In genomic region chr11:121800240-121800639, GRCh38 we compare ENCODE assay signal across 24 cellular contexts.
DNase-seq lines count a peak whose midpoint lies in the region; ATAC-seq and TF ChIP-seq lines count a peak whose summit lies in the region.
"Had no signal": no experiment of that assay in that cellular context is flagged by ENCODE, and none has a peak within 500 bp of the region (broad histone marks: within the 10 kb centered on the region; RNA-seq: fewer than 3 reads in every experiment).

No MANE protein-coding gene starts in this region.

- H3K18ac ChIP-seq in IMR-90 (ENCODE audit: low read depth, low read length): no peak overlapping the region

- no peaks in the 10 kb centered on the region for H3K9me1 ChIP-seq in IMR-90 (ENCODE audit: insufficient read depth, low read length)

- H3K9ac ChIP-seq in IMR-90 (ENCODE audit: low read depth, low read length): no peak overlapping the region
- H3K9ac ChIP-seq in endodermal cell (ENCODE audit: extremely low read depth, low read length, poor library complexity, severe bottlenecking): no peak overlapping the region

- H3K4me1 ChIP-seq in IMR-90 (ENCODE audit: control insufficient read depth, insufficient read depth, low read length): peaks cover 3% of the 10 kb centered on the region; the same call in 1 of the 2 replicates
- peaks cover 9% of the 10 kb centered on the region for H3K4me1 ChIP-seq in endodermal cell (ENCODE audit: control insufficient read depth, insufficient read depth, low read length)
- H3K4me1 ChIP-seq in tibial nerve: peaks cover 0 to 28% (median 5%) of the 10 kb centered on the region in 4 donors

- TF ChIP-seq CTCF in IMR-90 (conservative IDR thresholded peaks at IDR 0.05; ENCODE audit: low read depth, low read length) (no peak), endodermal cell (conservative IDR thresholded peaks at IDR 0.05) (no peak), nephron progenitor cell (IDR thresholded peaks at IDR 0.05) (no peak), tibial nerve (IDR thresholded peaks at IDR 0.05) (no peak)

- DNase-seq in IMR-90 (no peak), endodermal cell (no peak), nephron progenitor cell (no peak), tibial nerve (ENCODE audit: low spot score in 2 of 2) (no peak), kidney glomerular epithelial cell (lab: John Stamatoyannopoulos, UW) (no peak), C1 segment of cervical spinal cord (lab: John Stamatoyannopoulos, UW) (no peak)
- DNase-seq in T-helper 2 cell treated with Interferon-gamma antibody and Interleukin-4, amounts not matched to agents 5 μg/mL and 100 μg/mL, for 36 hours (ENCODE audit: low spot score): no peak
- DNase-seq: activated CD4-positive, alpha-beta T cell treated with anti-CD3 and anti-CD28 coated beads for 1 hour; activated CD8-positive, alpha-beta T cell treated with anti-CD3 and anti-CD28 coated beads, Interleukin-2, amount 10 ng/mL, durations not matched to agents 7 days and 5 days; activated gamma-delta T cell; dermis blood vessel endothelial cell; DND-41; Kasumi-1; natural killer cell; NCI-H187; NCI-H2171 treated with DMSO at 0.1 percent for 48 hours; NCI-H524 treated with DMSO at 0.1 percent for 48 hours; NK-92 treated with Interleukin-12 subunit alpha and Interleukin-12 subunit beta, amount 100 ng/mL, for 24 hours; SIG-M5; stimulated activated CD4-positive, alpha-beta T cell treated with anti-CD3 and anti-CD28 coated beads, Interleukin-1b, Interleukin-23, amount 100 ng/mL, for 48 hours had no signal

- 0 out of 2 replicates have a peak overlapping the region, but pooled peaks have one; percentile 25 for H3K14ac ChIP-seq in IMR-90 (replicated peaks; ENCODE audit: low read depth, low read length)

- H2BK20ac ChIP-seq in IMR-90 (ENCODE audit: low read depth, low read length): no peak overlapping the region

- H2BK120ac ChIP-seq in IMR-90 (ENCODE audit: low read depth, low read length): no peak overlapping the region

- no peak overlapping the region for H2AK5ac ChIP-seq in IMR-90 (ENCODE audit: low read depth, low read length)

- BruUV-seq in IMR-90 (replicated peaks; lab: Mats Ljungman, UMichigan): no TSS peak

- no peak overlapping the region for H2BK15ac ChIP-seq in IMR-90 (ENCODE audit: low read depth, low read length)

- TF ChIP-seq EP300 in tibial nerve (IDR thresholded peaks at IDR 0.05): no peak

- POLR2A ChIA-PET in IMR-90 (lab: Charles Lee; ENCODE audit: unreplicated experiment): no interaction called here

- no peak overlapping the region for H4K5ac ChIP-seq in IMR-90 (ENCODE audit: low read depth, low read length)

- H3K36me3 ChIP-seq in IMR-90 (ENCODE audit: control insufficient read depth, insufficient read depth, low read length) (no peaks in the 10 kb centered on the region), endodermal cell (ENCODE audit: control insufficient read depth, insufficient read depth, low read length) (no peaks in the 10 kb centered on the region), tibial nerve (no peaks in the 10 kb centered on the region)

- no peak overlapping the region for H4K8ac ChIP-seq in IMR-90 (ENCODE audit: low read depth in 2 of 2, low read length in 2 of 2)

- ATAC-seq in IMR-90 (ENCODE audit: low read depth): no peak
- ATAC-seq: activated CD8-positive, alpha-beta T cell treated with anti-CD3 and anti-CD28 coated beads, Interleukin-2, amount 10 ng/mL, durations not matched to agents 7 days and 5 days; left lobe of liver; natural killer cell; Panc1 had no signal

- H3K56ac ChIP-seq in IMR-90 (ENCODE audit: extremely low read depth, insufficient read depth, low read length): no peak overlapping the region

- no peaks in the 10 kb centered on the region for H3K36me3 Mint-ChIP-seq in endodermal cell (ENCODE audit: low read depth)
- peaks cover 6% of the 10 kb centered on the region for H3K36me3 Mint-ChIP-seq in nephron progenitor cell (ENCODE audit: low read depth)
- no peaks in the 10 kb centered on the region for H3K36me3 Mint-ChIP-seq in T-helper 2 cell treated with Interferon-gamma antibody and Interleukin-4, amounts not matched to agents 5 μg/mL and 100 μg/mL, for 36 hours (ENCODE audit: low read depth)
- H3K36me3 Mint-ChIP-seq: natural killer cell had no signal

- no peak overlapping the region for H2AK9ac ChIP-seq in IMR-90 (replicated peaks; ENCODE audit: low read depth, low read length, poor library complexity)

- H3K27me3 Mint-ChIP-seq in endodermal cell (ENCODE audit: insufficient read depth) (no peaks in the 10 kb centered on the region), nephron progenitor cell (ENCODE audit: low read depth, poor library complexity) (no peaks in the 10 kb centered on the region)
- H3K27me3 Mint-ChIP-seq in T-helper 2 cell treated with Interferon-gamma antibody and Interleukin-4, amounts not matched to agents 5 μg/mL and 100 μg/mL, for 36 hours (ENCODE audit: low read depth): no peaks in the 10 kb centered on the region

- H3K27ac ChIP-seq in IMR-90 (ENCODE audit: insufficient read depth, low read length) (no peak overlapping the region), endodermal cell (ENCODE audit: low read depth, low read length) (peak overlapping the region; percentile 94), tibial nerve (peak overlapping the region; percentile 4 to 68 (median 44))
- H3K27ac ChIP-seq: C4-2B, skin epidermis had no signal

- H3K4me3 Mint-ChIP-seq in endodermal cell (no peak overlapping the region), nephron progenitor cell (peak overlapping the region; percentile 64)
- no peak overlapping the region for H3K4me3 Mint-ChIP-seq in T-helper 2 cell treated with Interferon-gamma antibody and Interleukin-4, amounts not matched to agents 5 μg/mL and 100 μg/mL, for 36 hours
- H3K4me3 Mint-ChIP-seq: activated CD8-positive, alpha-beta T cell treated with anti-CD3 and anti-CD28 coated beads, Interleukin-2, amount 10 ng/mL, durations not matched to agents 7 days and 5 days; natural killer cell had no signal

- peaks cover 26% of the 10 kb centered on the region for H3K4me1 Mint-ChIP-seq in endodermal cell
- H3K4me1 Mint-ChIP-seq in nephron progenitor cell: peaks cover 58% of the 10 kb centered on the region
- no peaks in the 10 kb centered on the region for H3K4me1 Mint-ChIP-seq in T-helper 2 cell treated with Interferon-gamma antibody and Interleukin-4, amounts not matched to agents 5 μg/mL and 100 μg/mL, for 36 hours (ENCODE audit: low read depth)
- H3K4me1 Mint-ChIP-seq: natural killer cell had no signal

- in situ Hi-C loops in IMR-90 (cut with MboI; ENCODE audit: low sequenced_read_pairs): no loop called here

- dilution Hi-C loops in IMR-90 (cut with HindIII; ENCODE audit: low sequenced_read_pairs, unreplicated experiment): no loop called here

- no peak overlapping the region for H3K4me2 ChIP-seq in IMR-90 (ENCODE audit: low read depth, low read length)

- no peaks in the 10 kb centered on the region for H3K27me3 ChIP-seq in IMR-90 (ENCODE audit: control insufficient read depth, insufficient read depth, low read length)
- no peaks in the 10 kb centered on the region for H3K27me3 ChIP-seq in endodermal cell (ENCODE audit: control insufficient read depth, insufficient read depth, low read length, poor library complexity, severe bottlenecking)
- no peaks in the 10 kb centered on the region for H3K27me3 ChIP-seq in tibial nerve

- no peak overlapping the region for H3K4me3 ChIP-seq in IMR-90 (ENCODE audit: insufficient read depth, low read depth, low read length)
- H3K4me3 ChIP-seq in endodermal cell (ENCODE audit: low read length): peak overlapping the region; percentile 1
- no peak overlapping the region for H3K4me3 ChIP-seq in tibial nerve
- H3K4me3 ChIP-seq: skin epidermis had no signal

- no peak overlapping the region for H4K91ac ChIP-seq in IMR-90 (ENCODE audit: insufficient read depth, low read depth, low read length)

- intact Hi-C loops in IMR-90 (cut with micrococcal nuclease): no loop called here

- H3K79me1 ChIP-seq in IMR-90 (ENCODE audit: low read depth in 1 of 2, low read length in 2 of 2): no peaks in the 10 kb centered on the region

- H2AFZ ChIP-seq in IMR-90 (replicated peaks; ENCODE audit: low read length, poor library complexity): no peak overlapping the region

- no peak overlapping the region for H3K23ac ChIP-seq in IMR-90 (ENCODE audit: low read depth, low read length)

- H3K9me3 Mint-ChIP-seq in endodermal cell: peaks cover 17% of the 10 kb centered on the region
- H3K9me3 Mint-ChIP-seq in nephron progenitor cell: peaks cover 15% of the 10 kb centered on the region
- H3K9me3 Mint-ChIP-seq in T-helper 2 cell treated with Interferon-gamma antibody and Interleukin-4, amounts not matched to agents 5 μg/mL and 100 μg/mL, for 36 hours: peaks cover 5% of the 10 kb centered on the region

- H3K27ac Mint-ChIP-seq in endodermal cell: peak overlapping the region; percentile 83
- peak overlapping the region; percentile 87 for H3K27ac Mint-ChIP-seq in nephron progenitor cell
- no peak overlapping the region for H3K27ac Mint-ChIP-seq in T-helper 2 cell treated with Interferon-gamma antibody and Interleukin-4, amounts not matched to agents 5 μg/mL and 100 μg/mL, for 36 hours
- H3K27ac Mint-ChIP-seq: activated CD8-positive, alpha-beta T cell treated with anti-CD3 and anti-CD28 coated beads, Interleukin-2, amount 10 ng/mL, durations not matched to agents 7 days and 5 days; natural killer cell had no signal

- TF ChIP-seq POLR2A in IMR-90 (IDR thresholded peaks at IDR 0.05; ENCODE audit: low read depth, low read length): no peak
- TF ChIP-seq POLR2A in tibial nerve (IDR thresholded peaks at IDR 0.05): no peak

- H3K4ac ChIP-seq in IMR-90 (ENCODE audit: low read depth, low read length): no peak overlapping the region

- CTCF ChIA-PET in IMR-90 (lab: Yijun Ruan, JAX): no interaction called here

- H4K20me1 ChIP-seq in IMR-90 (ENCODE audit: insufficient read depth, low read length): no peaks in the 10 kb centered on the region

- H3K9me3 ChIP-seq in IMR-90 (ENCODE audit: control insufficient read depth, insufficient read depth, low read length) (peaks cover 2% of the 10 kb centered on the region; the same call in 1 of the 2 replicates), endodermal cell (ENCODE audit: control insufficient read depth, low read length) (peaks cover 15% of the 10 kb centered on the region), tibial nerve (peaks cover 0 to 6% (median 0%) of the 10 kb centered on the region in 4 donors)

- no peak for TF ChIP-seq RAD21 in IMR-90 (IDR thresholded peaks at IDR 0.05; ENCODE audit: low read length)

- no peak overlapping the region for H2BK5ac ChIP-seq in IMR-90 (ENCODE audit: low read depth, low read length, poor library complexity, severe bottlenecking)

TF ChIP-seq in IMR-90, 13 proteins besides CTCF, POLR2A, EP300 and RAD21 (continues in another document):
- no peak for TF ChIP-seq ELK1 (IDR thresholded peaks at IDR 0.05; ENCODE audit: borderline replicate concordance, low read depth, low read length)
